1 cellular context compared by ENCODE assay signal in genomic region chr6:110233769-110234374, GRCh38.
TF ChIP-seq lines count a peak whose summit lies in the region.

No MANE protein-coding gene starts in this region.

TF ChIP-seq in HepG2, 621 proteins besides CTCF, POLR2A, EP300 and RAD21:
- no peak for TF ChIP-seq SMAD9 (CRISPR knock-in tag; IDR thresholded peaks at IDR 0.05)
- TF ChIP-seq IRX3 (CRISPR knock-in tag; IDR thresholded peaks at IDR 0.05; ENCODE audit: borderline replicate concordance, low read depth) = no peak
- TF ChIP-seq TCF7L2 (IDR thresholded peaks at IDR 0.05; ENCODE audit: low read depth, low read length) = no peak
- TF ChIP-seq ZNF17 (CRISPR knock-in tag; IDR thresholded peaks at IDR 0.05) = no peak
- no peak for TF ChIP-seq FOXK1 (CRISPR knock-in tag; IDR thresholded peaks at IDR 0.05; ENCODE audit: borderline replicate concordance, low read depth)
- TF ChIP-seq HOXA5 (CRISPR knock-in tag; IDR thresholded peaks at IDR 0.05) = no peak
- no peak for TF ChIP-seq FOXO1 (CRISPR knock-in tag; IDR thresholded peaks at IDR 0.05)
- TF ChIP-seq ZZZ3 (CRISPR knock-in tag; IDR thresholded peaks at IDR 0.05; ENCODE audit: borderline replicate concordance) = no peak
- no peak for TF ChIP-seq PCBP1 (IDR thresholded peaks at IDR 0.05; ENCODE audit: borderline replicate concordance, low read depth, low read length)
- no peak for TF ChIP-seq DBP (CRISPR knock-in tag; IDR thresholded peaks at IDR 0.05; ENCODE audit: not compliant biosample characterization)
- no peak for TF ChIP-seq RNF2 (conservative IDR thresholded peaks at IDR 0.05; ENCODE audit: low read depth)
- TF ChIP-seq HMG20A (CRISPR knock-in tag; IDR thresholded peaks at IDR 0.05; ENCODE audit: borderline replicate concordance) = no peak
